16 cellular contexts compared by ENCODE assay signal in the genomic region with DNA sequence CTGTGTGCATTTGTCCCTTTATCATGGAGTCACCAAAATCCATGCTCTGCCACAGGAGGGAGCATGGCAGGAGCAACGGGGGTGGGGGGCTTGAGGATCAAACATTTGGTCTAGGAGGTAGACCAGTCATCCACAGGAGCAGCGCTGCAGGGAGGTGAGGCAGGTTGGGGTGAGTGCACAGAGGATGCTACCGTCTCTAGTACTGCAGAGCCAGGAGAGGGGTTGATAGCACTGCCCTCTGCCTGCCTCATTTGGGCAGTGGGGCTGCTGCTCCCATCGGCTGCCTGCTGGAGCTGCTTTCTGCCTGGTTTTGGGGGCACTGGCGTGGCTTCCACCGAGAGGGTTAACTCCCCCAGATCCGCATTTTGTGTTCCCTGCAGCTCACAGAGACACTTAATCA.
DNase-seq lines count a peak whose midpoint lies in the region; ATAC-seq, FAIRE-seq and TF ChIP-seq lines count a peak whose summit lies in the region.
"Had no signal": no experiment of that assay in that cellular context is flagged by ENCODE, and none has a peak within 500 bp of the region (broad histone marks: within the 10 kb centered on the region; RNA-seq: fewer than 3 reads in every experiment).

No MANE protein-coding gene starts in this region.

- H3K56ac ChIP-seq in H1 (replicated peaks; ENCODE audit: insufficient read length, low read depth, low read length) = no peak overlapping the region

- no peak overlapping the region for H4K91ac ChIP-seq in H1 (replicated peaks; ENCODE audit: insufficient read length, low read length)

- no peak overlapping the region for H2BK5ac ChIP-seq in H1 (ENCODE audit: low read depth, low read length)

- H3K4me3 ChIP-seq in A549 (no peak overlapping the region), HCT116 (replicated peaks in 1 of 2; ENCODE audit: low read depth in 1 of 2, low read length in 2 of 2) (no peak overlapping the region), H1 (ENCODE audit: extremely low read depth in 1 of 4, insufficient read depth in 2 of 4, low read depth in 3 of 4, low read length in 4 of 4) (no peak overlapping the region), hepatocyte (no peak overlapping the region)
- H3K4me3 ChIP-seq: BLaER1 treated with 17β-estradiol and CSF1 and Interleukin-3, amounts not matched to agents 10 nM and 100 nM; GM12878 had no signal

- H3K27ac ChIP-seq in A549 = no peak overlapping the region
- no peak overlapping the region for H3K27ac ChIP-seq in HCT116 (ENCODE audit: low read depth, low read length)
- H3K27ac ChIP-seq in H1 (ENCODE audit: low read depth, low read length) = no peak overlapping the region
- no peak overlapping the region for H3K27ac ChIP-seq in hepatocyte
- H3K27ac ChIP-seq: 22Rv1; BLaER1 treated with 17β-estradiol and CSF1 and Interleukin-3, amounts not matched to agents 10 nM and 100 nM had no signal

- no peak overlapping the region for H2BK120ac ChIP-seq in H1 (replicated peaks; ENCODE audit: low read depth, low read length)

- no peaks in the 10 kb centered on the region for H3K9me2 ChIP-seq in HCT116 (ENCODE audit: insufficient read depth)
- H3K9me2 ChIP-seq in hepatocyte (replicated peaks; ENCODE audit: insufficient read depth) = no peaks in the 10 kb centered on the region

- H2BK12ac ChIP-seq in H1 (ENCODE audit: low read depth, low read length) = no peak overlapping the region

- no peak overlapping the region for H3K14ac ChIP-seq in H1 (ENCODE audit: insufficient read length)

- H3K4ac ChIP-seq in H1 (replicated peaks; ENCODE audit: insufficient read length, low read depth, low read length) = no peak overlapping the region

- no peak for TF ChIP-seq RAD21 in A549 (conservative IDR thresholded peaks at IDR 0.05 in 1 of 2, IDR thresholded peaks at IDR 0.05 in 1 of 2)
- no peak for TF ChIP-seq RAD21 in HCT116 (IDR thresholded peaks at IDR 0.05; ENCODE audit: low read depth)
- peak; percentile 14 to 29; a peak in 3 of 4 replicates for TF ChIP-seq RAD21 in H1 (IDR thresholded peaks at IDR 0.05 in 1 of 2, conservative IDR thresholded peaks at IDR 0.05 in 1 of 2; ENCODE audit: low read depth in 2 of 2, low read length in 2 of 2)

- H3K4me1 Mint-ChIP-seq in nephron progenitor cell = peaks cover 51% of the 10 kb centered on the region
- H3K4me1 Mint-ChIP-seq: B cell had no signal

- TF ChIP-seq EP300 in A549 (IDR thresholded peaks at IDR 0.05) = no peak
- no peak for TF ChIP-seq EP300 in H1 (IDR thresholded peaks at IDR 0.05; ENCODE audit: borderline replicate concordance in 1 of 2, low read depth in 2 of 2, low read length in 2 of 2)

- CTCF ChIA-PET in A549 (lab: Yijun Ruan, JAX) (no interaction called here), HCT116 (lab: Charles Lee) (no interaction called here), H1 (lab: Charles Lee; ENCODE audit: partially characterized antibody) (no interaction called here)

- FAIRE-seq in A549 (lab: Jason Lieb, UNC) (no peak), H1 (lab: Jason Lieb, UNC) (no peak)
- FAIRE-seq: GM12878, H54 had no signal

- no peak overlapping the region for H3K23ac ChIP-seq in H1 (ENCODE audit: insufficient read length)

- no peak overlapping the region for H3K9ac ChIP-seq in HCT116 (ENCODE audit: low read length)
- H3K9ac ChIP-seq in H1 (replicated peaks in 1 of 4; ENCODE audit: extremely low read depth in 1 of 4, low read depth in 3 of 4, low read length in 3 of 4) = no peak overlapping the region
- H3K9ac ChIP-seq: BLaER1 treated with 17β-estradiol and CSF1 and Interleukin-3, amounts not matched to agents 10 nM and 100 nM had no signal

- H3K4me2 ChIP-seq in A549 = no peak overlapping the region
- H3K4me2 ChIP-seq in HCT116 (ENCODE audit: low read length) = no peak overlapping the region
- H3K4me2 ChIP-seq in H1 (ENCODE audit: insufficient read depth in 1 of 2, low read depth in 2 of 2, low read length in 2 of 2) = no peak overlapping the region
- no peak overlapping the region for H3K4me2 ChIP-seq in hepatocyte
- H3K4me2 ChIP-seq: BLaER1 treated with 17β-estradiol and CSF1 and Interleukin-3, amounts not matched to agents 10 nM and 100 nM had no signal

- intact Hi-C loops in HCT116 (cut with micrococcal nuclease) = no loop called here

- no peak overlapping the region for H2BK15ac ChIP-seq in H1 (ENCODE audit: low read length)

- H3K9me3 ChIP-seq in A549 (no peaks in the 10 kb centered on the region), HCT116 (ENCODE audit: control insufficient read depth in 1 of 2, insufficient read depth in 1 of 2, low read depth in 1 of 2, low read length in 2 of 2) (no peaks in the 10 kb centered on the region), H1 (ENCODE audit: insufficient read depth in 2 of 2, low read depth in 1 of 2, low read length in 1 of 2) (no peaks in the 10 kb centered on the region), hepatocyte (ENCODE audit: low read depth) (no peaks in the 10 kb centered on the region)
- H3K9me3 ChIP-seq: BLaER1 treated with 17β-estradiol and CSF1 and Interleukin-3, amounts not matched to agents 10 nM and 100 nM had no signal

- BruUV-seq in HCT116 (replicated peaks; lab: Mats Ljungman, UMichigan) = no TSS peak

- no peak overlapping the region for H3K18ac ChIP-seq in H1 (ENCODE audit: extremely low read depth, low read length)

- no peak overlapping the region for H2BK20ac ChIP-seq in H1 (ENCODE audit: low read length)

- 18% methylated on average over 7 of the region's 7 CpGs for WGBS in A549 (ENCODE audit: missing lambda C conversion rate)
- WGBS in H1 (ENCODE audit: extremely low coverage in 1 of 2, insufficient coverage in 1 of 2, insufficient read length in 1 of 2, insufficient replicate concordance in 2 of 2, low coverage in 1 of 2, low lambda C conversion rate in 2 of 2, missing lambda C conversion rate in 1 of 2), 2 experiments = 84% methylated on average over 7 of the region's 7 CpGs; no CpG with 5 or more reads in 1 of the 2 experiments
- 84% methylated on average over 7 of the region's 7 CpGs for WGBS in hepatocyte (ENCODE audit: low lambda C conversion rate, missing lambda C conversion rate)

- no peak overlapping the region for H2AFZ ChIP-seq in HCT116 (ENCODE audit: low read depth, low read length, poor library complexity, severe bottlenecking)
- no peak overlapping the region for H2AFZ ChIP-seq in H1 (ENCODE audit: low read length)
- no peak overlapping the region for H2AFZ ChIP-seq in hepatocyte

- TF ChIP-seq POLR2A in A549 (IDR thresholded peaks at IDR 0.05; ENCODE audit: low read length) = no peak
- no peak for TF ChIP-seq POLR2A in HCT116 (IDR thresholded peaks at IDR 0.05; ENCODE audit: borderline replicate concordance, extremely low read depth, insufficient read depth, insufficient read length)
- no peak for TF ChIP-seq POLR2A in H1 (IDR thresholded peaks at IDR 0.05; ENCODE audit: control extremely low read depth in 1 of 2, low read depth in 2 of 2, low read length in 2 of 2)

- H3K23me2 ChIP-seq in H1 (ENCODE audit: low read depth, low read length) = no peaks in the 10 kb centered on the region

- H3K79me1 ChIP-seq in H1 (ENCODE audit: low read depth, low read length) = no peaks in the 10 kb centered on the region

- RAD21 ChIA-PET in HCT116 (lab: Charles Lee; ENCODE audit: low non-redundant PET in 1 of 2, low total read pairs in 2 of 2, uncharacterized antibody in 2 of 2, unreplicated experiment in 2 of 2) = interaction anchor here in 1 of 2 experiments (0.5 kb wide), 1 partner anchor 10 kb away, joined by 3 read pairs; no protein-coding TSS in a partner anchor

- no peaks in the 10 kb centered on the region for H4K20me1 ChIP-seq in HCT116 (ENCODE audit: insufficient read depth)
- no peaks in the 10 kb centered on the region for H4K20me1 ChIP-seq in H1 (replicated peaks in 1 of 2; ENCODE audit: control insufficient read depth in 1 of 2, insufficient read depth in 2 of 2, low read length in 2 of 2)
- no peaks in the 10 kb centered on the region for H4K20me1 ChIP-seq in hepatocyte (ENCODE audit: insufficient read depth, poor library complexity, severe bottlenecking)

- no peak overlapping the region for H4K5ac ChIP-seq in H1 (ENCODE audit: insufficient read length, low read depth, low read length)

- H3K36me3 ChIP-seq in HCT116 (ENCODE audit: control insufficient read depth in 1 of 2, insufficient read depth in 2 of 2, low read length in 2 of 2) (no peaks in the 10 kb centered on the region), H1 (ENCODE audit: control insufficient read depth in 2 of 4, insufficient read depth in 4 of 4, low read length in 3 of 4) (no peaks in the 10 kb centered on the region), hepatocyte (replicated peaks; ENCODE audit: insufficient read depth, low read depth) (no peaks in the 10 kb centered on the region)
- H3K36me3 ChIP-seq: BLaER1 treated with 17β-estradiol and CSF1 and Interleukin-3, amounts not matched to agents 10 nM and 100 nM had no signal

- peak; percentile 51 to 52; a peak in 3 of 6 replicates for ATAC-seq in A549
- ATAC-seq in HCT116 = 0 out of 2 replicates have a peak, but pooled peaks have one; percentile 17
- ATAC-seq: CD8-positive, alpha-beta T cell; GM12878 had no signal

- H3K4me3 Mint-ChIP-seq in nephron progenitor cell = no peak overlapping the region
- H3K4me3 Mint-ChIP-seq: B cell; CD8-positive, alpha-beta T cell had no signal

- H2AK5ac ChIP-seq in H1 (ENCODE audit: low read depth, low read length) = no peak overlapping the region

- H4K8ac ChIP-seq in H1 (ENCODE audit: extremely low read depth, insufficient read depth, low read length) = no peak overlapping the region

- no peaks in the 10 kb centered on the region for H3K9me3 Mint-ChIP-seq in nephron progenitor cell
- H3K9me3 Mint-ChIP-seq: CD8-positive, alpha-beta T cell had no signal

- H3K27me3 ChIP-seq in HCT116 (ENCODE audit: insufficient read depth, low read length) (no peaks in the 10 kb centered on the region), H1 (replicated peaks in 1 of 4; ENCODE audit: control insufficient read depth in 3 of 4, extremely low read depth in 1 of 4, insufficient read depth in 3 of 4, low read length in 3 of 4) (no peaks in the 10 kb centered on the region), hepatocyte (no peaks in the 10 kb centered on the region)
- H3K27me3 ChIP-seq: BLaER1 treated with 17β-estradiol and CSF1 and Interleukin-3, amounts not matched to agents 10 nM and 100 nM had no signal

- H3K4me1 ChIP-seq in A549 (0 out of 3 replicates have a peak, but pooled peaks cover 6% of the 10 kb centered on the region), HCT116 (ENCODE audit: control insufficient read depth in 1 of 2, insufficient read depth in 2 of 2, low read length in 2 of 2) (no peaks in the 10 kb centered on the region), H1 (replicated peaks in 1 of 4; ENCODE audit: control insufficient read depth in 3 of 4, insufficient read depth in 4 of 4, low read length in 3 of 4) (no peaks in the 10 kb centered on the region; a peak in 1 of 7 replicates), hepatocyte (ENCODE audit: insufficient read depth) (peaks cover 4% of the 10 kb centered on the region)
- H3K4me1 ChIP-seq: BLaER1 treated with 17β-estradiol and CSF1 and Interleukin-3, amounts not matched to agents 10 nM and 100 nM had no signal

- H3K27me3 Mint-ChIP-seq in nephron progenitor cell (ENCODE audit: low read depth, poor library complexity) = no peaks in the 10 kb centered on the region

- TF ChIP-seq CTCF in A549 (IDR thresholded peaks at IDR 0.05) = no peak
- no peak for TF ChIP-seq CTCF in HCT116 (IDR thresholded peaks at IDR 0.05 in 2 of 3, conservative IDR thresholded peaks at IDR 0.05 in 1 of 3; ENCODE audit: borderline replicate concordance in 1 of 3, insufficient read depth in 1 of 3, low read depth in 2 of 3, low read length in 2 of 3)
- peak in 2 of 3 experiments; percentile 25 to 32; a peak in 3 of 4 replicates for TF ChIP-seq CTCF in H1 (IDR thresholded peaks at IDR 0.05; ENCODE audit: control extremely low read depth in 1 of 3, insufficient read depth in 1 of 3, low read depth in 1 of 3, low read length in 3 of 3)
- TF ChIP-seq CTCF in nephron progenitor cell (IDR thresholded peaks at IDR 0.05) = no peak
- TF ChIP-seq CTCF in hepatocyte (IDR thresholded peaks at IDR 0.05; ENCODE audit: poor library complexity) = no peak

- POLR2A ChIA-PET in A549 (lab: Yijun Ruan, JAX) (no interaction called here), HCT116 (lab: Charles Lee) (no interaction called here), H1 (lab: Charles Lee; ENCODE audit: partially characterized antibody) (no interaction called here)

- peaks cover 4% of the 10 kb centered on the region for H3K36me3 Mint-ChIP-seq in nephron progenitor cell (ENCODE audit: low read depth)
- H3K36me3 Mint-ChIP-seq: CD8-positive, alpha-beta T cell had no signal

- H3K79me2 ChIP-seq in HCT116 (ENCODE audit: insufficient read depth, low read length) (no peaks in the 10 kb centered on the region), H1 (ENCODE audit: control insufficient read depth in 1 of 2, insufficient read depth in 2 of 2, low read length in 2 of 2) (no peaks in the 10 kb centered on the region), hepatocyte (no peaks in the 10 kb centered on the region)

- DNase-seq in A549 (ENCODE audit: low read depth in 1 of 2, low spot score in 1 of 2) (no peak), HCT116 (ENCODE audit: low read depth, low spot score) (no peak), H1 (ENCODE audit: low read depth in 1 of 2, low spot score in 2 of 2) (no peak), nephron progenitor cell (no peak), NCI-H446 (lab: John Stamatoyannopoulos, UW) (no peak), AG08395 (ENCODE audit: low spot score) (no peak), hepatocyte (ENCODE audit: low spot score) (no peak)
- DNase-seq in activated CD4-positive, alpha-beta T cell treated with anti-CD3 and anti-CD28 coated beads, Interleukin-2, amount 50 U/mL, for 1 hour = no peak
- DNase-seq: Calu3; CD8-positive, alpha-beta T cell; DMS79 treated with DMSO at 0.1 percent for 48 hours had no signal

- peak overlapping the region; percentile 31 for H3K27ac Mint-ChIP-seq in nephron progenitor cell
- H3K27ac Mint-ChIP-seq: B cell; CD8-positive, alpha-beta T cell had no signal

Comparison
In these comparisons a context has a peak if more than half of its experiments do, and no peak if none do; other contexts are left out.
1. CTCF ChIP-seq: peak in H1 (2 of 3); none in A549 (single experiment), HCT116 (0 of 3), nephron progenitor cell (single experiment) and hepatocyte (single experiment).
2. Of the 18 proteins assayed by ChIP-seq in both H1 and A549: peak only in H1: CTCF and RAD21; only in A549: none; in both: none; in neither: 16.